1 cellular context compared by ENCODE assay signal in the genomic region with DNA sequence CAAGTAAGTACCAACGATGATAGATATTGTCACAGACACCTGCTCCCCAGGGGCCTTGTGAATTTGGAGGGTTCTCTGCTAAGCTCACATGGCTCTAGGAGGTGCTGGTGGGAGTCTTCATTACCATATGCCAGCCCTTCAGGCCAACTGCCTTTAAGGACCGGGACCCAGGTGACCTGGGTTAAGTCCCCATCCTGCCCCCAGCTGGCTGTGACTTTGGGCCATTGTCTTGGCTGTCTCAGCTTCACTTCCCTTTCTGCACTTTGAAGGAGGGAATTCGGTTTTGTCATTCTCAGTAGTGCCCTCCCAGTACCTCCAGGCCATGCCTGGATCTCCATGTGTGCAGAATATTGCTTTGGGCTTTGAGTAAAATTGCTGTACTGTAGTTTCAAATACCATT.
TF ChIP-seq lines count a peak whose summit lies in the region.

No MANE protein-coding gene starts in this region.

TF ChIP-seq in GM12878, 131 proteins besides CTCF, POLR2A, EP300 and RAD21 (continued from another document and continues in another):
- TF ChIP-seq, protein P1, sequence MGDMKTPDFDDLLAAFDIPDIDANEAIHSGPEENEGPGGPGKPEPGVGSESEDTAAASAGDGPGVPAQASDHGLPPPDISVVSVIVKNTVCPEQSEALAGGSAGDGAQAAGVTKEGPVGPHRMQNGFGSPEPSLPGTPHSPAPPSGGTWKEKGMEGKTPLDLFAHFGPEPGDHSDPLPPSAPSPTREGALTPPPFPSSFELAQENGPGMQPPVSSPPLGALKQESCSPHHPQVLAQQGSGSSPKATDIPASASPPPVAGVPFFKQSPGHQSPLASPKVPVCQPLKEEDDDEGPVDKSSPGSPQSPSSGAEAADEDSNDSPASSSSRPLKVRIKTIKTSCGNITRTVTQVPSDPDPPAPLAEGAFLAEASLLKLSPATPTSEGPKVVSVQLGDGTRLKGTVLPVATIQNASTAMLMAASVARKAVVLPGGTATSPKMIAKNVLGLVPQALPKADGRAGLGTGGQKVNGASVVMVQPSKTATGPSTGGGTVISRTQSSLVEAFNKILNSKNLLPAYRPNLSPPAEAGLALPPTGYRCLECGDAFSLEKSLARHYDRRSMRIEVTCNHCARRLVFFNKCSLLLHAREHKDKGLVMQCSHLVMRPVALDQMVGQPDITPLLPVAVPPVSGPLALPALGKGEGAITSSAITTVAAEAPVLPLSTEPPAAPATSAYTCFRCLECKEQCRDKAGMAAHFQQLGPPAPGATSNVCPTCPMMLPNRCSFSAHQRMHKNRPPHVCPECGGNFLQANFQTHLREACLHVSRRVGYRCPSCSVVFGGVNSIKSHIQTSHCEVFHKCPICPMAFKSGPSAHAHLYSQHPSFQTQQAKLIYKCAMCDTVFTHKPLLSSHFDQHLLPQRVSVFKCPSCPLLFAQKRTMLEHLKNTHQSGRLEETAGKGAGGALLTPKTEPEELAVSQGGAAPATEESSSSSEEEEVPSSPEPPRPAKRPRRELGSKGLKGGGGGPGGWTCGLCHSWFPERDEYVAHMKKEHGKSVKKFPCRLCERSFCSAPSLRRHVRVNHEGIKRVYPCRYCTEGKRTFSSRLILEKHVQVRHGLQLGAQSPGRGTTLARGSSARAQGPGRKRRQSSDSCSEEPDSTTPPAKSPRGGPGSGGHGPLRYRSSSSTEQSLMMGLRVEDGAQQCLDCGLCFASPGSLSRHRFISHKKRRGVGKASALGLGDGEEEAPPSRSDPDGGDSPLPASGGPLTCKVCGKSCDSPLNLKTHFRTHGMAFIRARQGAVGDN (IDR thresholded peaks at IDR 0.05) = 0 out of 2 replicates have a peak, but pooled peaks have one; percentile 26
- TF ChIP-seq, protein P2, sequence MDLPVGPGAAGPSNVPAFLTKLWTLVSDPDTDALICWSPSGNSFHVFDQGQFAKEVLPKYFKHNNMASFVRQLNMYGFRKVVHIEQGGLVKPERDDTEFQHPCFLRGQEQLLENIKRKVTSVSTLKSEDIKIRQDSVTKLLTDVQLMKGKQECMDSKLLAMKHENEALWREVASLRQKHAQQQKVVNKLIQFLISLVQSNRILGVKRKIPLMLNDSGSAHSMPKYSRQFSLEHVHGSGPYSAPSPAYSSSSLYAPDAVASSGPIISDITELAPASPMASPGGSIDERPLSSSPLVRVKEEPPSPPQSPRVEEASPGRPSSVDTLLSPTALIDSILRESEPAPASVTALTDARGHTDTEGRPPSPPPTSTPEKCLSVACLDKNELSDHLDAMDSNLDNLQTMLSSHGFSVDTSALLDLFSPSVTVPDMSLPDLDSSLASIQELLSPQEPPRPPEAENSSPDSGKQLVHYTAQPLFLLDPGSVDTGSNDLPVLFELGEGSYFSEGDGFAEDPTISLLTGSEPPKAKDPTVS (IDR thresholded peaks at IDR 0.05; ENCODE audit: low read depth, low read length) = no peak
- TF ChIP-seq TCF12 (IDR thresholded peaks at IDR 0.05; ENCODE audit: low read depth, low read length) (peak; percentile 38; the same call in 1 of the 2 replicates), BMI1 (IDR thresholded peaks at IDR 0.05; ENCODE audit: borderline replicate concordance) (no peak), HDGF (IDR thresholded peaks at IDR 0.05) (no peak), SMAD1 (IDR thresholded peaks at IDR 0.05; ENCODE audit: low read depth, partially characterized antibody) (no peak), MEF2B (IDR thresholded peaks at IDR 0.05; ENCODE audit: partially characterized antibody, poor library complexity, severe bottlenecking) (peak; percentile 60), SUZ12 (IDR thresholded peaks at IDR 0.05; ENCODE audit: unreplicated experiment) (no peak), BRCA1 (IDR thresholded peaks at IDR 0.05; ENCODE audit: low read depth, low read length) (no peak), GATAD2B (conservative IDR thresholded peaks at IDR 0.05; ENCODE audit: low read depth) (no peak), ZSCAN29 (IDR thresholded peaks at IDR 0.05) (no peak), MTA3 (IDR thresholded peaks at IDR 0.05; ENCODE audit: borderline replicate concordance, low read length) (no peak), EGR1 (IDR thresholded peaks at IDR 0.05; ENCODE audit: borderline replicate concordance in 1 of 2, low read depth in 2 of 2, low read length in 2 of 2) (no peak), BCL11A (IDR thresholded peaks at IDR 0.05; ENCODE audit: low read depth, low read length) (no peak), TCF7 (IDR thresholded peaks at IDR 0.05; ENCODE audit: borderline replicate concordance) (no peak), WRNIP1 (IDR thresholded peaks at IDR 0.05; ENCODE audit: borderline replicate concordance, low read depth, low read length) (no peak), ZBED1 (IDR thresholded peaks at IDR 0.05; ENCODE audit: borderline replicate concordance) (no peak), LARP7 (IDR thresholded peaks at IDR 0.05) (no peak), ASH2L (IDR thresholded peaks at IDR 0.05; ENCODE audit: borderline replicate concordance, low read depth) (no peak), RAD51 (IDR thresholded peaks at IDR 0.05) (peak; percentile 42; the same call in 1 of the 2 replicates), ATF7 (IDR thresholded peaks at IDR 0.05; ENCODE audit: low read depth) (no peak), RFX5 (IDR thresholded peaks at IDR 0.05; ENCODE audit: low read depth, low read length) (no peak), IKZF2 (IDR thresholded peaks at IDR 0.05) (peak; percentile 32 to 38; a peak in 1 of 4 replicates), CBX3 (IDR thresholded peaks at IDR 0.05; ENCODE audit: borderline replicate concordance, low read depth) (no peak), BHLHE40 (IDR thresholded peaks at IDR 0.05; ENCODE audit: borderline replicate concordance in 1 of 2, low read depth in 2 of 2, low read length in 1 of 2) (0 out of 4 replicates have a peak, but pooled peaks of 1 of the 2 experiments have one; percentile 4), SP1 (IDR thresholded peaks at IDR 0.05; ENCODE audit: low read depth, low read length) (no peak), CHD1 (IDR thresholded peaks at IDR 0.05; ENCODE audit: low read depth, low read length) (no peak), MTA2 (IDR thresholded peaks at IDR 0.05; ENCODE audit: low read depth) (no peak), HDAC6 (IDR thresholded peaks at IDR 0.05; ENCODE audit: unreplicated experiment) (no peak), NFYA (IDR thresholded peaks at IDR 0.05; ENCODE audit: borderline replicate concordance, low read depth, low read length) (no peak), IRF4 (IDR thresholded peaks at IDR 0.05; ENCODE audit: low read depth, low read length) (0 out of 2 replicates have a peak, but pooled peaks have one; percentile 5), POU2F2 (IDR thresholded peaks at IDR 0.05; ENCODE audit: borderline replicate concordance, low read depth, low read length) (0 out of 3 replicates have a peak, but pooled peaks have one; percentile 28), SIX5 (IDR thresholded peaks at IDR 0.05; ENCODE audit: low read depth, low read length, severe bottlenecking) (no peak), SMAD5 (IDR thresholded peaks at IDR 0.05; ENCODE audit: low read depth) (no peak), MYB (IDR thresholded peaks at IDR 0.05; ENCODE audit: borderline replicate concordance, low read depth, low read length) (no peak), ZNF217 (IDR thresholded peaks at IDR 0.05) (no peak), KLF5 (IDR thresholded peaks at IDR 0.05; ENCODE audit: partially characterized antibody) (no peak), CREB1 (IDR thresholded peaks at IDR 0.05; ENCODE audit: low read depth) (no peak), MXI1 (IDR thresholded peaks at IDR 0.05; ENCODE audit: low read depth, low read length) (no peak), SPI1 (IDR thresholded peaks at IDR 0.05; ENCODE audit: borderline replicate concordance, insufficient read depth, low read depth, low read length) (peak; percentile 82)
- TF ChIP-seq, protein P3, sequence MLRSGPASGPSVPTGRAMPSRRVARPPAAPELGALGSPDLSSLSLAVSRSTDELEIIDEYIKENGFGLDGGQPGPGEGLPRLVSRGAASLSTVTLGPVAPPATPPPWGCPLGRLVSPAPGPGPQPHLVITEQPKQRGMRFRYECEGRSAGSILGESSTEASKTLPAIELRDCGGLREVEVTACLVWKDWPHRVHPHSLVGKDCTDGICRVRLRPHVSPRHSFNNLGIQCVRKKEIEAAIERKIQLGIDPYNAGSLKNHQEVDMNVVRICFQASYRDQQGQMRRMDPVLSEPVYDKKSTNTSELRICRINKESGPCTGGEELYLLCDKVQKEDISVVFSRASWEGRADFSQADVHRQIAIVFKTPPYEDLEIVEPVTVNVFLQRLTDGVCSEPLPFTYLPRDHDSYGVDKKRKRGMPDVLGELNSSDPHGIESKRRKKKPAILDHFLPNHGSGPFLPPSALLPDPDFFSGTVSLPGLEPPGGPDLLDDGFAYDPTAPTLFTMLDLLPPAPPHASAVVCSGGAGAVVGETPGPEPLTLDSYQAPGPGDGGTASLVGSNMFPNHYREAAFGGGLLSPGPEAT (IDR thresholded peaks at IDR 0.05; ENCODE audit: low read depth) = 0 out of 2 replicates have a peak, but pooled peaks have one; percentile 14
- TF ChIP-seq, protein P4, sequence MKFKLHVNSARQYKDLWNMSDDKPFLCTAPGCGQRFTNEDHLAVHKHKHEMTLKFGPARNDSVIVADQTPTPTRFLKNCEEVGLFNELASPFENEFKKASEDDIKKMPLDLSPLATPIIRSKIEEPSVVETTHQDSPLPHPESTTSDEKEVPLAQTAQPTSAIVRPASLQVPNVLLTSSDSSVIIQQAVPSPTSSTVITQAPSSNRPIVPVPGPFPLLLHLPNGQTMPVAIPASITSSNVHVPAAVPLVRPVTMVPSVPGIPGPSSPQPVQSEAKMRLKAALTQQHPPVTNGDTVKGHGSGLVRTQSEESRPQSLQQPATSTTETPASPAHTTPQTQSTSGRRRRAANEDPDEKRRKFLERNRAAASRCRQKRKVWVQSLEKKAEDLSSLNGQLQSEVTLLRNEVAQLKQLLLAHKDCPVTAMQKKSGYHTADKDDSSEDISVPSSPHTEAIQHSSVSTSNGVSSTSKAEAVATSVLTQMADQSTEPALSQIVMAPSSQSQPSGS (IDR thresholded peaks at IDR 0.05; ENCODE audit: low read length) = no peak
- TF ChIP-seq, protein P5, sequence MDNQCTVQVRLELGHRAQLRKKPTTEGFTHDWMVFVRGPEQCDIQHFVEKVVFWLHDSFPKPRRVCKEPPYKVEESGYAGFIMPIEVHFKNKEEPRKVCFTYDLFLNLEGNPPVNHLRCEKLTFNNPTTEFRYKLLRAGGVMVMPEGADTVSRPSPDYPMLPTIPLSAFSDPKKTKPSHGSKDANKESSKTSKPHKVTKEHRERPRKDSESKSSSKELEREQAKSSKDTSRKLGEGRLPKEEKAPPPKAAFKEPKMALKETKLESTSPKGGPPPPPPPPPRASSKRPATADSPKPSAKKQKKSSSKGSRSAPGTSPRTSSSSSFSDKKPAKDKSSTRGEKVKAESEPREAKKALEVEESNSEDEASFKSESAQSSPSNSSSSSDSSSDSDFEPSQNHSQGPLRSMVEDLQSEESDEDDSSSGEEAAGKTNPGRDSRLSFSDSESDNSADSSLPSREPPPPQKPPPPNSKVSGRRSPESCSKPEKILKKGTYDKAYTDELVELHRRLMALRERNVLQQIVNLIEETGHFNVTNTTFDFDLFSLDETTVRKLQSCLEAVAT (IDR thresholded peaks at IDR 0.05) = no peak
- TF ChIP-seq, protein P6, sequence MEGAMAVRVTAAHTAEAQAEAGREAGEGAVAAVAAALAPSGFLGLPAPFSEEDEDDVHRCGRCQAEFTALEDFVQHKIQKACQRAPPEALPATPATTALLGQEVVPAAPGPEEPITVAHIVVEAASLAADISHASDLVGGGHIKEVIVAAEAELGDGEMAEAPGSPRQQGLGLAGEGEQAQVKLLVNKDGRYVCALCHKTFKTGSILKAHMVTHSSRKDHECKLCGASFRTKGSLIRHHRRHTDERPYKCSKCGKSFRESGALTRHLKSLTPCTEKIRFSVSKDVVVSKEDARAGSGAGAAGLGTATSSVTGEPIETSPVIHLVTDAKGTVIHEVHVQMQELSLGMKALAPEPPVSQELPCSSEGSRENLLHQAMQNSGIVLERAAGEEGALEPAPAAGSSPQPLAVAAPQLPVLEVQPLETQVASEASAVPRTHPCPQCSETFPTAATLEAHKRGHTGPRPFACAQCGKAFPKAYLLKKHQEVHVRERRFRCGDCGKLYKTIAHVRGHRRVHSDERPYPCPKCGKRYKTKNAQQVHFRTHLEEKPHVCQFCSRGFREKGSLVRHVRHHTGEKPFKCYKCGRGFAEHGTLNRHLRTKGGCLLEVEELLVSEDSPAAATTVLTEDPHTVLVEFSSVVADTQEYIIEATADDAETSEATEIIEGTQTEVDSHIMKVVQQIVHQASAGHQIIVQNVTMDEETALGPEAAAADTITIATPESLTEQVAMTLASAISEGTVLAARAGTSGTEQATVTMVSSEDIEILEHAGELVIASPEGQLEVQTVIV (IDR thresholded peaks at IDR 0.05; ENCODE audit: borderline replicate concordance, partially characterized antibody) = no peak
- TF ChIP-seq, protein P7, sequence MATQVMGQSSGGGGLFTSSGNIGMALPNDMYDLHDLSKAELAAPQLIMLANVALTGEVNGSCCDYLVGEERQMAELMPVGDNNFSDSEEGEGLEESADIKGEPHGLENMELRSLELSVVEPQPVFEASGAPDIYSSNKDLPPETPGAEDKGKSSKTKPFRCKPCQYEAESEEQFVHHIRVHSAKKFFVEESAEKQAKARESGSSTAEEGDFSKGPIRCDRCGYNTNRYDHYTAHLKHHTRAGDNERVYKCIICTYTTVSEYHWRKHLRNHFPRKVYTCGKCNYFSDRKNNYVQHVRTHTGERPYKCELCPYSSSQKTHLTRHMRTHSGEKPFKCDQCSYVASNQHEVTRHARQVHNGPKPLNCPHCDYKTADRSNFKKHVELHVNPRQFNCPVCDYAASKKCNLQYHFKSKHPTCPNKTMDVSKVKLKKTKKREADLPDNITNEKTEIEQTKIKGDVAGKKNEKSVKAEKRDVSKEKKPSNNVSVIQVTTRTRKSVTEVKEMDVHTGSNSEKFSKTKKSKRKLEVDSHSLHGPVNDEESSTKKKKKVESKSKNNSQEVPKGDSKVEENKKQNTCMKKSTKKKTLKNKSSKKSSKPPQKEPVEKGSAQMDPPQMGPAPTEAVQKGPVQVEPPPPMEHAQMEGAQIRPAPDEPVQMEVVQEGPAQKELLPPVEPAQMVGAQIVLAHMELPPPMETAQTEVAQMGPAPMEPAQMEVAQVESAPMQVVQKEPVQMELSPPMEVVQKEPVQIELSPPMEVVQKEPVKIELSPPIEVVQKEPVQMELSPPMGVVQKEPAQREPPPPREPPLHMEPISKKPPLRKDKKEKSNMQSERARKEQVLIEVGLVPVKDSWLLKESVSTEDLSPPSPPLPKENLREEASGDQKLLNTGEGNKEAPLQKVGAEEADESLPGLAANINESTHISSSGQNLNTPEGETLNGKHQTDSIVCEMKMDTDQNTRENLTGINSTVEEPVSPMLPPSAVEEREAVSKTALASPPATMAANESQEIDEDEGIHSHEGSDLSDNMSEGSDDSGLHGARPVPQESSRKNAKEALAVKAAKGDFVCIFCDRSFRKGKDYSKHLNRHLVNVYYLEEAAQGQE (IDR thresholded peaks at IDR 0.05; ENCODE audit: low read depth, low read length) = no peak
